In the genomic region with DNA sequence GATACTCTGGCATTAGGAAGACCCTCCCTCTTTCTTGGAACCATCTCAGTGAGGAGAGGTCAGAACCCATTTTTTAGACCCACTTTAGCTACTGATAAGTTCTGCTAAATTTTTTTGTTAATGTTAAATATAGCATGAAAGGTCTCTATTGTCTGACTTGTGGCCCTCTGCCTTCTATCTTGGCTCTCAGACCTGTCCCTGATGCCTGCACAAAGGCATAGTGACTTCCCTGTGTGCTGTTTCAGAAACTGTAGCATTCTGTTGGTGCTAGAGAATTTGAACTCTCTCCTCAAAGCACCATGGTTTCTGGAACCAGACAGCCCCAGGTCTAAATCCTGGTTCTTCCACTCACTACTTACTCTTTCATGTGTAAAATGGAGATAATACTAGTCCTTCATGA, we compare ENCODE assay signal across 20 cellular contexts. TPM values are rescaled to one million over a fixed set of nuclear protein-coding genes. Genes with fewer than 3 reads are reported as not detected.
DNase-seq lines count a peak whose midpoint lies in the region; ATAC-seq and TF ChIP-seq lines count a peak whose summit lies in the region.
"Had no signal": no experiment of that assay in that cellular context is flagged by ENCODE, and none has a peak within 500 bp of the region (broad histone marks: within the 10 kb centered on the region; RNA-seq: fewer than 3 reads in every experiment).

No MANE protein-coding gene starts in this region.

- no peaks in the 10 kb centered on the region for H3F3A ChIP-seq in Loucy (ENCODE audit: low read depth)

- no peak overlapping the region for H3K14ac ChIP-seq in trophoblast cell (ENCODE audit: low read length)

- H3K27ac Mint-ChIP-seq in central memory CD8-positive, alpha-beta T cell (ENCODE audit: low read depth) = peak overlapping the region; percentile 41
- H3K27ac Mint-ChIP-seq: activated CD4-positive, alpha-beta T cell treated with anti-CD3 and anti-CD28 coated beads for 36 hours; memory B cell had no signal

- TF ChIP-seq CTCF in Loucy (conservative IDR thresholded peaks at IDR 0.05; ENCODE audit: low read length) = no peak

- H3K4me3 ChIP-seq in BLaER1 (no peak overlapping the region), Loucy (ENCODE audit: low read length, poor library complexity, severe bottlenecking) (peak overlapping the region; percentile 33), trophoblast cell (ENCODE audit: low read depth, low read length) (no peak overlapping the region)
- H3K4me3 ChIP-seq: psoas muscle had no signal

- peaks cover 45% of the 10 kb centered on the region for H3K4me1 Mint-ChIP-seq in central memory CD8-positive, alpha-beta T cell

- H2AFZ ChIP-seq in Loucy (ENCODE audit: low read length) (no peak overlapping the region), trophoblast cell (ENCODE audit: insufficient read depth, low read length, poor library complexity) (no peak overlapping the region)

- no peak for DNase-seq in central memory CD8-positive, alpha-beta T cell (ENCODE audit: low spot score in 2 of 2)
- DNase-seq in trophoblast cell = no peak
- DNase-seq in SW 1271 (lab: John Stamatoyannopoulos, UW) = no peak
- no peak for DNase-seq in DMS53 (lab: John Stamatoyannopoulos, UW)
- DNase-seq: activated CD4-positive, alpha-beta T cell treated with anti-CD3 and anti-CD28 coated beads for 36 hours; activated CD8-positive, alpha-beta memory T cell treated with anti-CD3 and anti-CD28 coated beads, Interleukin-2, amount 50 U/mL, for 4 hours; aorta; CD4-positive, alpha-beta memory T cell; DND-41; NCI-H2081 treated with DMSO at 0.1 percent for 48 hours; NCI-H524 treated with DMSO at 0.1 percent for 48 hours; psoas muscle; SIG-M5; stimulated activated naive CD4-positive, alpha-beta T cell; T1000 had no signal

- no peak overlapping the region for H4K91ac ChIP-seq in trophoblast cell (ENCODE audit: low read depth, low read length)

- H3K4me2 ChIP-seq in BLaER1 = peak overlapping the region; percentile 91
- H3K4me2 ChIP-seq in Loucy (ENCODE audit: low read depth, low read length, poor library complexity, severe bottlenecking) = peak overlapping the region; percentile 61
- no peak overlapping the region for H3K4me2 ChIP-seq in trophoblast cell (ENCODE audit: low read length)

- H3K9ac ChIP-seq in BLaER1 (peak overlapping the region; percentile 71; the same call in 1 of the 2 replicates), Loucy (ENCODE audit: low read depth, low read length, poor library complexity, severe bottlenecking) (peak overlapping the region; percentile 76), trophoblast cell (ENCODE audit: low read length) (no peak overlapping the region)

- no peak overlapping the region for H4K12ac ChIP-seq in trophoblast cell (ENCODE audit: low read depth, low read length)

- H3K18ac ChIP-seq in trophoblast cell (ENCODE audit: low read length) = no peak overlapping the region

- peak overlapping the region; percentile 42 for H2BK12ac ChIP-seq in trophoblast cell (ENCODE audit: low read length)

- H3K36me3 ChIP-seq in BLaER1 (no peaks in the 10 kb centered on the region), Loucy (ENCODE audit: insufficient read depth, low read length) (no peaks in the 10 kb centered on the region), trophoblast cell (ENCODE audit: control insufficient read depth in 1 of 2, insufficient read depth in 2 of 2, low read length in 2 of 2) (no peaks in the 10 kb centered on the region)

- H3K79me2 ChIP-seq in Loucy (ENCODE audit: insufficient read depth, low read length) = peaks cover 67% of the 10 kb centered on the region
- peaks cover 2% of the 10 kb centered on the region for H3K79me2 ChIP-seq in trophoblast cell (ENCODE audit: control insufficient read depth, insufficient read depth, low read length, poor library complexity)

- no peak overlapping the region for H2BK5ac ChIP-seq in trophoblast cell (ENCODE audit: low read depth, low read length, poor library complexity)

- H2AK5ac ChIP-seq in trophoblast cell (ENCODE audit: low read length) = no peak overlapping the region

- H4K20me1 ChIP-seq in BLaER1 (no peaks in the 10 kb centered on the region), Loucy (ENCODE audit: insufficient read depth, low read length, poor library complexity, severe bottlenecking) (no peaks in the 10 kb centered on the region)

- H3K23ac ChIP-seq in trophoblast cell (ENCODE audit: low read length) = no peak overlapping the region

- no peak overlapping the region for H2BK120ac ChIP-seq in trophoblast cell (ENCODE audit: insufficient read depth, low read length, poor library complexity)

- no peak for ATAC-seq in central memory CD8-positive, alpha-beta T cell (replicated peaks; ENCODE audit: extremely low read depth, poor library complexity, severe bottlenecking)
- ATAC-seq in HG03025 (IDR thresholded peaks at IDR 0.05; ENCODE audit: low FRiP score, unreplicated experiment) (no peak), HG03280 (IDR thresholded peaks at IDR 0.05; ENCODE audit: unreplicated experiment) (no peak)
- ATAC-seq: activated CD4-positive, alpha-beta T cell treated with anti-CD3 and anti-CD28 coated beads for 36 hours had no signal

- no peaks in the 10 kb centered on the region for H3K36me3 Mint-ChIP-seq in central memory CD8-positive, alpha-beta T cell (ENCODE audit: insufficient read depth)
- H3K36me3 Mint-ChIP-seq: CD4-positive, alpha-beta memory T cell had no signal

- no peaks in the 10 kb centered on the region for H3K27me3 Mint-ChIP-seq in central memory CD8-positive, alpha-beta T cell
- H3K27me3 Mint-ChIP-seq: activated CD4-positive, alpha-beta T cell treated with anti-CD3 and anti-CD28 coated beads for 36 hours; CD4-positive, alpha-beta memory T cell; memory B cell had no signal

- H3K27me3 ChIP-seq in BLaER1 (no peaks in the 10 kb centered on the region), Loucy (ENCODE audit: insufficient read depth, low read length, poor library complexity, severe bottlenecking) (no peaks in the 10 kb centered on the region), trophoblast cell (ENCODE audit: insufficient read depth, low read length) (no peaks in the 10 kb centered on the region)

- H3K9me3 ChIP-seq in BLaER1 (no peaks in the 10 kb centered on the region), Loucy (ENCODE audit: insufficient read depth, low read depth, low read length) (no peaks in the 10 kb centered on the region), trophoblast cell (ENCODE audit: insufficient read depth, low read depth, low read length) (no peaks in the 10 kb centered on the region)
- H3K9me3 ChIP-seq: psoas muscle had no signal

- H3K9me2 ChIP-seq in Loucy (replicated peaks; ENCODE audit: low read depth, low read length) = no peaks in the 10 kb centered on the region

- H3K27ac ChIP-seq in BLaER1 = peak overlapping the region; percentile 85
- no peak overlapping the region for H3K27ac ChIP-seq in trophoblast cell (ENCODE audit: low read depth, low read length)

- H3K4me1 ChIP-seq in BLaER1 (peaks cover 86% of the 10 kb centered on the region), Loucy (ENCODE audit: insufficient read depth, low read length, poor library complexity, severe bottlenecking) (peaks cover 59% of the 10 kb centered on the region), trophoblast cell (ENCODE audit: control insufficient read depth in 1 of 2, insufficient read depth in 2 of 2, low read length in 2 of 2) (peaks cover 22 to 29% of the 10 kb centered on the region in 2 experiments)

- H3K4me3 Mint-ChIP-seq in central memory CD8-positive, alpha-beta T cell = no peak overlapping the region
- H3K4me3 Mint-ChIP-seq: activated CD4-positive, alpha-beta T cell treated with anti-CD3 and anti-CD28 coated beads for 36 hours; CD4-positive, alpha-beta memory T cell; memory B cell had no signal

- no peak overlapping the region for H4K8ac ChIP-seq in trophoblast cell (ENCODE audit: low read depth, low read length)

- peaks cover 14% of the 10 kb centered on the region for H3K79me1 ChIP-seq in trophoblast cell (ENCODE audit: low read length)

- no peak overlapping the region for H3K4ac ChIP-seq in trophoblast cell (ENCODE audit: low read depth, low read length)

- H3K9me3 Mint-ChIP-seq in central memory CD8-positive, alpha-beta T cell = no peaks in the 10 kb centered on the region
- H3K9me3 Mint-ChIP-seq: CD4-positive, alpha-beta memory T cell; memory B cell had no signal

RNA-seq across cellular contexts. Expression of a gene that starts 15.4 kb away (rescaled TPM):
- 19.2 and 19.4 TPM in 2 replicates for polyA plus RNA-seq in trophoblast cell (2013)

RNA-seq across cellular contexts. Expression of a gene that starts 38.2 kb away (rescaled TPM):
- polyA plus RNA-seq in trophoblast cell (2013) = 6.6 and 7.8 TPM in 2 replicates

RNA-seq across cellular contexts. Expression of a gene that starts 49.0 kb away (rescaled TPM):
- polyA plus RNA-seq in trophoblast cell (2013) = 5.1 and 5.5 TPM in 2 replicates
